In the genomic region with DNA sequence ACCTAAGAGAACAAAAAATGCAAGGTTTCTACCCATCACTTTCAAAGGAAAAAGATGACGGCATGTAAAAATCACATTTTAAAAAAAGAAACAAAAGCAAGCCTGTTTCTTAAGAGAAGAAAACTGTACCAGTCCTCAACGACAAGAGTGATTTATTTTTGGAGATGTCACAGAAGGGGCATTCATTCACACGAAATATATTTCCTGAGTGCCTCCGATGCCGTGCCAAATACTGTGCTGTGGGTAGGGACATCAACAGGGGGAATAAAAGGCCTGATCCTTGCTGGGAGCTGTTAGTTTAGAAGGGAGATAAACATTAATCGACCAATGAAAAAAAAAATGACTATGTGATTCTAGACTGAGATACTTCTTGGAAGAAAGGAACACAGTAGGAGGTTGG, we compare ENCODE assay signal across 11 cellular contexts.
DNase-seq lines count a peak whose midpoint lies in the region; TF ChIP-seq lines count a peak whose summit lies in the region.
"Had no signal": no experiment of that assay in that cellular context is flagged by ENCODE, and none has a peak within 500 bp of the region (broad histone marks: within the 10 kb centered on the region; RNA-seq: fewer than 3 reads in every experiment).

No MANE protein-coding gene starts in this region.

- H3K79me2 ChIP-seq in H9 (ENCODE audit: insufficient read depth, low read length): no peaks in the 10 kb centered on the region

- no peak overlapping the region for H3K56ac ChIP-seq in H9 (ENCODE audit: insufficient read length, low read depth, low read length)

- H4K8ac ChIP-seq in H9 (replicated peaks; ENCODE audit: insufficient read length, low read depth, low read length): no peak overlapping the region

- H3K27me3 Mint-ChIP-seq in H9 (ENCODE audit: low read depth) (no peaks in the 10 kb centered on the region), chondrocyte (ENCODE audit: low read depth) (no peaks in the 10 kb centered on the region), neural crest cell (ENCODE audit: low read depth) (no peaks in the 10 kb centered on the region), progenitor cell of endocrine pancreas (no peaks in the 10 kb centered on the region)

- H4K20me1 ChIP-seq in H9 (ENCODE audit: control insufficient read depth, insufficient read depth, insufficient read length): no peaks in the 10 kb centered on the region

- DNase-seq in H9 (no peak), chondrocyte (ENCODE audit: low spot score) (no peak), neural crest cell (ENCODE audit: low read depth, low spot score) (no peak), mucosa of gallbladder (ENCODE audit: low spot score) (no peak), thyroid gland (no peak), progenitor cell of endocrine pancreas (ENCODE audit: low spot score, unreplicated experiment) (no peak)
- DNase-seq: CD8-positive, alpha-beta T cell; DMS53; GF-D8 had no signal

- no peak overlapping the region for H2AK5ac ChIP-seq in H9 (ENCODE audit: insufficient read length, low read length)

- no peaks in the 10 kb centered on the region for H3K36me3 Mint-ChIP-seq in H9 (ENCODE audit: insufficient read depth in 1 of 3, low read depth in 3 of 3)
- no peaks in the 10 kb centered on the region for H3K36me3 Mint-ChIP-seq in chondrocyte (ENCODE audit: low read depth)
- peaks cover 6% of the 10 kb centered on the region for H3K36me3 Mint-ChIP-seq in neural crest cell (ENCODE audit: low read depth)
- H3K36me3 Mint-ChIP-seq in progenitor cell of endocrine pancreas (ENCODE audit: insufficient read depth): no peaks in the 10 kb centered on the region
- H3K36me3 Mint-ChIP-seq: CD14-positive monocyte; CD8-positive, alpha-beta T cell had no signal

- no peak overlapping the region for H3K23ac ChIP-seq in H9 (ENCODE audit: insufficient read length, low read depth, low read length)

- H3K18ac ChIP-seq in H9 (ENCODE audit: insufficient read length, low read depth, low read length): no peak overlapping the region

- H3K4me3 Mint-ChIP-seq in H9 (no peak overlapping the region), chondrocyte (ENCODE audit: unreplicated experiment) (no peak overlapping the region), neural crest cell (peak overlapping the region; percentile 25), progenitor cell of endocrine pancreas (ENCODE audit: low read depth) (no peak overlapping the region)
- H3K4me3 Mint-ChIP-seq: CD14-positive monocyte; CD8-positive, alpha-beta T cell had no signal

- H3K4me1 ChIP-seq in H9 (ENCODE audit: insufficient read depth, low read length) (peaks cover 7% of the 10 kb centered on the region), thyroid gland (peaks cover 0 to 10% of the 10 kb centered on the region in 2 donors)
- H3K4me1 ChIP-seq: A549 had no signal

- no peak overlapping the region for H2AFZ ChIP-seq in H9 (ENCODE audit: low read length)

- H2BK120ac ChIP-seq in H9 (ENCODE audit: low read depth, low read length, poor library complexity, severe bottlenecking): no peak overlapping the region

- no peaks in the 10 kb centered on the region for H3K79me1 ChIP-seq in H9 (ENCODE audit: insufficient read depth, low read depth, low read length, poor library complexity, severe bottlenecking)

- H3K4ac ChIP-seq in H9 (ENCODE audit: low read depth, low read length): no peak overlapping the region

- no peak overlapping the region for H4K5ac ChIP-seq in H9 (ENCODE audit: insufficient read length, low read depth, low read length)

- no peak overlapping the region for H3K4me3 ChIP-seq in thyroid gland (replicated peaks in 1 of 3)
- H3K4me3 ChIP-seq: A549 had no signal

- H2BK5ac ChIP-seq in H9 (ENCODE audit: insufficient read length, low read length): no peak overlapping the region

- H3K27me3 ChIP-seq in H9 (ENCODE audit: insufficient read depth, low read length) (no peaks in the 10 kb centered on the region), thyroid gland (no peaks in the 10 kb centered on the region)

- TF ChIP-seq CTCF in H9 (conservative IDR thresholded peaks at IDR 0.05) (no peak), chondrocyte (IDR thresholded peaks at IDR 0.05) (no peak), neural crest cell (conservative IDR thresholded peaks at IDR 0.05) (no peak), thyroid gland (IDR thresholded peaks at IDR 0.05) (no peak), progenitor cell of endocrine pancreas (IDR thresholded peaks at IDR 0.05; ENCODE audit: unreplicated experiment) (no peak)

- no peak overlapping the region for H3K4me2 ChIP-seq in H9 (ENCODE audit: insufficient read depth, insufficient read length, low read length)
- H3K4me2 ChIP-seq: A549 had no signal

- peak overlapping the region in 2 of 3 experiments; percentile 0 to 1; a peak in 1 of 7 replicates for H3K27ac Mint-ChIP-seq in H9
- peak overlapping the region; percentile 66 for H3K27ac Mint-ChIP-seq in chondrocyte (ENCODE audit: unreplicated experiment)
- peak overlapping the region; percentile 91 for H3K27ac Mint-ChIP-seq in neural crest cell (ENCODE audit: unreplicated experiment)
- H3K27ac Mint-ChIP-seq in progenitor cell of endocrine pancreas: no peak overlapping the region
- H3K27ac Mint-ChIP-seq: CD14-positive monocyte; CD8-positive, alpha-beta T cell had no signal

- intact Hi-C loops in thyroid gland (cut with DNase I): no loop called here

- H3K9me3 ChIP-seq in H9 (ENCODE audit: control insufficient read depth, low read depth, low read length) (no peaks in the 10 kb centered on the region), thyroid gland (no peaks in the 10 kb centered on the region)
- H3K9me3 ChIP-seq: A549 had no signal

- TF ChIP-seq POLR2A in thyroid gland (IDR thresholded peaks at IDR 0.05): no peak

- no peak overlapping the region for H3T11ph ChIP-seq in H9 (ENCODE audit: low read length)

- no peak overlapping the region for H3K14ac ChIP-seq in H9 (ENCODE audit: insufficient read depth, low read length)

- H2BK15ac ChIP-seq in H9 (ENCODE audit: low read depth, low read length): no peak overlapping the region

- no peak overlapping the region for H2BK20ac ChIP-seq in H9 (ENCODE audit: low read depth, low read length, poor library complexity, severe bottlenecking)

- H4K91ac ChIP-seq in H9 (ENCODE audit: insufficient read length, low read depth, low read length): no peak overlapping the region

- WGBS in H9 (ENCODE audit: extremely low coverage, insufficient read length, low lambda C conversion rate): no CpG with 5 or more reads among the region's 6 CpGs
- 73 to 81% methylated on average over 6 of the region's 6 CpGs for WGBS in thyroid gland, 2 donors

- H2BK12ac ChIP-seq in H9 (ENCODE audit: insufficient read length, low read depth, low read length): no peak overlapping the region

- no peak overlapping the region for H3K27ac ChIP-seq in H9 (ENCODE audit: insufficient read length, low read depth, low read length)
- H3K27ac ChIP-seq in thyroid gland: no peak overlapping the region
- H3K27ac ChIP-seq: A549 had no signal

- no peaks in the 10 kb centered on the region for H3K36me3 ChIP-seq in thyroid gland

- peaks cover 20 to 32% of the 10 kb centered on the region in 2 experiments for H3K4me1 Mint-ChIP-seq in H9
- peaks cover 13% of the 10 kb centered on the region for H3K4me1 Mint-ChIP-seq in chondrocyte (ENCODE audit: low read depth)
- H3K4me1 Mint-ChIP-seq in neural crest cell: peaks cover 56% of the 10 kb centered on the region
- H3K4me1 Mint-ChIP-seq in progenitor cell of endocrine pancreas (ENCODE audit: low read depth): no peaks in the 10 kb centered on the region
- H3K4me1 Mint-ChIP-seq: CD14-positive monocyte had no signal

- H3K9ac ChIP-seq in H9 (ENCODE audit: extremely low read depth, insufficient read length, low read length): no peak overlapping the region

- no peaks in the 10 kb centered on the region for H3K23me2 ChIP-seq in H9 (ENCODE audit: insufficient read length, low read depth, low read length, poor library complexity, severe bottlenecking)

- no peaks in the 10 kb centered on the region for H3K9me3 Mint-ChIP-seq in H9
- peaks cover 2% of the 10 kb centered on the region for H3K9me3 Mint-ChIP-seq in chondrocyte (ENCODE audit: low read depth)
- peaks cover 8% of the 10 kb centered on the region for H3K9me3 Mint-ChIP-seq in neural crest cell
- H3K9me3 Mint-ChIP-seq in progenitor cell of endocrine pancreas (ENCODE audit: low read depth): no peaks in the 10 kb centered on the region
- H3K9me3 Mint-ChIP-seq: CD8-positive, alpha-beta T cell had no signal
